Comparison of ENCODE assay signal across 1 cellular context in genomic region chr7:114934074-114934473, GRCh38.
TF ChIP-seq lines count a peak whose summit lies in the region.

No MANE protein-coding gene starts in this region.

TF ChIP-seq in IMR-90, 13 proteins besides CTCF, POLR2A, EP300 and RAD21:
- no peak for TF ChIP-seq CEBPB (IDR thresholded peaks at IDR 0.05; ENCODE audit: low read depth, low read length)
- TF ChIP-seq MAZ (IDR thresholded peaks at IDR 0.05; ENCODE audit: borderline replicate concordance, low read depth, low read length), result no peak
- no peak for TF ChIP-seq BHLHE40 (IDR thresholded peaks at IDR 0.05; ENCODE audit: low read depth, low read length)
- TF ChIP-seq ELK1 (IDR thresholded peaks at IDR 0.05; ENCODE audit: borderline replicate concordance, low read depth, low read length), result no peak
- no peak for TF ChIP-seq MAFK (IDR thresholded peaks at IDR 0.05; ENCODE audit: low read depth, low read length)
